10 cellular contexts compared by ENCODE assay signal in genomic region chr2:188787002-188787660, GRCh38.
DNase-seq lines count a peak whose midpoint lies in the region; ATAC-seq, FAIRE-seq and TF ChIP-seq lines count a peak whose summit lies in the region.
"Had no signal": no experiment of that assay in that cellular context is flagged by ENCODE, and none has a peak within 500 bp of the region (broad histone marks: within the 10 kb centered on the region; RNA-seq: fewer than 3 reads in every experiment).

No MANE protein-coding gene starts in this region.

- peaks cover 37% of the 10 kb centered on the region for H3K4me1 ChIP-seq in RWPE2 (ENCODE audit: insufficient read depth, poor library complexity, severe bottlenecking)

- peak overlapping the region; percentile 98 for H3K27ac Mint-ChIP-seq in osteocyte (ENCODE audit: unreplicated experiment)
- H3K27ac Mint-ChIP-seq: memory B cell had no signal

- peaks cover 12% of the 10 kb centered on the region for H3K9me3 Mint-ChIP-seq in osteocyte (ENCODE audit: unreplicated experiment)

- ATAC-seq in RWPE2 (ENCODE audit: low read depth) (no peak), HG02938 (IDR thresholded peaks at IDR 0.05; ENCODE audit: unreplicated experiment) (no peak)

- DNase-seq in AG08395 (ENCODE audit: low spot score), result peak; percentile 45
- no peak for DNase-seq in RWPE2 (ENCODE audit: low spot score)
- peak; percentile 60 for DNase-seq in fibroblast of the conjunctiva (ENCODE audit: low read depth)
- DNase-seq in osteocyte (ENCODE audit: extremely low spot score, unreplicated experiment), result no peak
- DNase-seq in ureter (ENCODE audit: low spot score), result no peak
- DNase-seq in GM12891 (ENCODE audit: insufficient read length, low spot score), result no peak
- no peak for DNase-seq in stimulated activated naive CD4-positive, alpha-beta T cell treated with Interleukin-2 at 50 U/mL for 16 hours (lab: John Stamatoyannopoulos, UW)

- no peaks in the 10 kb centered on the region for H3K36me3 ChIP-seq in RWPE2 (ENCODE audit: low read depth)

- no peak for TF ChIP-seq POLR2A in GM12891 (IDR thresholded peaks at IDR 0.05; ENCODE audit: low read depth, low read length)

- H3K27me3 Mint-ChIP-seq in osteocyte (ENCODE audit: unreplicated experiment), result no peaks in the 10 kb centered on the region
- H3K27me3 Mint-ChIP-seq: memory B cell had no signal

- H3K9me3 ChIP-seq in RWPE2 (ENCODE audit: severe bottlenecking), result no peaks in the 10 kb centered on the region

- no peak for TF ChIP-seq CTCF in RWPE2 (IDR thresholded peaks at IDR 0.05; ENCODE audit: poor library complexity, severe bottlenecking)
- TF ChIP-seq CTCF in osteocyte (IDR thresholded peaks at IDR 0.05), result no peak

- FAIRE-seq in GM12891 (lab: Jason Lieb, UNC), result no peak

- H3K4me3 Mint-ChIP-seq in osteocyte (ENCODE audit: unreplicated experiment), result peak overlapping the region; percentile 58
- H3K4me3 Mint-ChIP-seq: memory B cell had no signal

- H3K4me3 ChIP-seq in RWPE2 (ENCODE audit: severe bottlenecking), result no peak overlapping the region

- peaks cover 57% of the 10 kb centered on the region for H3K4me1 Mint-ChIP-seq in osteocyte (ENCODE audit: unreplicated experiment)
- H3K4me1 Mint-ChIP-seq: memory B cell had no signal

- H3K36me3 Mint-ChIP-seq in osteocyte (ENCODE audit: unreplicated experiment), result peaks cover 3% of the 10 kb centered on the region
- H3K36me3 Mint-ChIP-seq: memory B cell had no signal

- peak overlapping the region; percentile 49 for H3K27ac ChIP-seq in RWPE2 (ENCODE audit: poor library complexity, severe bottlenecking)
- H3K27ac ChIP-seq: RWPE1 had no signal

- H3K27me3 ChIP-seq in RWPE2 (ENCODE audit: insufficient read depth, poor library complexity, severe bottlenecking), result no peaks in the 10 kb centered on the region

TF ChIP-seq in GM12891, 5 proteins besides CTCF, POLR2A, EP300 and RAD21:
- TF ChIP-seq POU2F2 (IDR thresholded peaks at IDR 0.05; ENCODE audit: low read depth, low read length), result no peak
- TF ChIP-seq POLR2AphosphoS5 (IDR thresholded peaks at IDR 0.05; ENCODE audit: low read depth, low read length), result no peak
- TF ChIP-seq PAX5 (IDR thresholded peaks at IDR 0.05; ENCODE audit: insufficient read depth, low read length, severe bottlenecking), result no peak
- TF ChIP-seq TAF1 (IDR thresholded peaks at IDR 0.05; ENCODE audit: low read depth, low read length), result no peak
- no peak for TF ChIP-seq SPI1 (IDR thresholded peaks at IDR 0.05; ENCODE audit: low read depth, low read length)

Comparison
In these comparisons a context has a peak if more than half of its experiments do, and no peak if none do; other contexts are left out.
1. DNase-seq: peak in AG08395 (single experiment) and fibroblast of the conjunctiva (single experiment); none in RWPE2 (single experiment), osteocyte (single experiment), ureter (single experiment), GM12891 (single experiment) and stimulated activated naive CD4-positive, alpha-beta T cell treated with Interleukin-2 at 50 U/mL for 16 hours (single experiment).